9 cellular contexts compared by ENCODE assay signal in the genomic region with DNA sequence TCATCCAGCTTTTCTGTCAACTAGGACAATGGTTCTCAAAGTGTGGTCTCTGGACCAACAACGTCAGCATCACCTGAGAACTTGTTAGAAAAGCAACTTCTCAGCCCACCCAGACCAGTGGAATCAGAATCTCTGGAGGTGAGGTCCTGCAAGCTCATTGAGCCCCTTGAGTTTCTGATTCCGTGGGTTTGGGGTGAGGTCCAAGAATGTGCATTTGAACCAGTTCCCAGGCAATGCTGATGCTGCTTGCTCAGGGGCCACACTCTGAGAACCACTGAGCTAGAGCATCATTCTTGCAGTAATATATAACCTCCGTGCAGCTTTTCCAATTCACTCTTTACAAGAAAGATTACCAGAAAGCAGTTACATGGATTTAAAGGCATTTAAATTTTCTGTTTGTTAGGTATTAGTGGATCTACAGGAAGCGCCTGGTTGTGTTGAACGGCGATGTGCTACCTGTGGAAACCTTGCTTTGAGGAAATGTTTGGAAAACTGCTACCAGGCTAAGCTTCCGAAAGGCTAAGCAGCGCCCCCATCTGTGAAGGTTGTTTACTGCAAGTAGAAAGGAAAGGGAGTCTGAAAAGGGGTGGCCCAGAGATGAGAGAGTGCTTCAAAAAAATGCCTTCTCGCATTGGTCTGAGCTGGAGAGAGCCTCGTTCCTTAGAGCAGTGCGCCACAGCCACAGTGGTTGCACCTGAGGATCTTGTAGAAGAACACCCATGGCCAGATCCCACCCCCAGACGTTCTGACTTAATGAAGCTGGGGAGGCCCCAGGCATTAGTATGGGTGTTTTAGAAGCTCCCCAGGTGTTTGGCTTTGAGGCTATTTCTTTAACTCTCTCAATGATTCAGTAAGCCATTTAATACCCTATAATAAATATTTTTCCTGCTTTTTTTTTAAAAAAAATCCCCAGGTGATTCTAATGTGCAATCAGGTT. TPM values are rescaled to one million over a fixed set of nuclear protein-coding genes. Genes with fewer than 3 reads are reported as not detected.
A peak's percentile ranks its signal among the peaks of the same experiment; 100 is the strongest.
DNase-seq lines count a peak whose midpoint lies in the region; ATAC-seq and TF ChIP-seq lines count a peak whose summit lies in the region.
"Had no signal": no experiment of that assay in that cellular context is flagged by ENCODE, and none has a peak within 500 bp of the region (broad histone marks: within the 10 kb centered on the region; RNA-seq: fewer than 3 reads in every experiment).

No MANE protein-coding gene starts in this region.

- H3K27me3 ChIP-seq in MM.1S (replicated peaks; ENCODE audit: insufficient read depth, low read length) (no peaks in the 10 kb centered on the region), esophagus squamous epithelium (no peaks in the 10 kb centered on the region), neuronal stem cell (ENCODE audit: control insufficient read depth in 3 of 3, insufficient read depth in 3 of 3, low read depth in 1 of 3, low read length in 3 of 3) (no peaks in the 10 kb centered on the region)

- TF ChIP-seq CTCF in MM.1S (IDR thresholded peaks at IDR 0.05; ENCODE audit: low read length) (peak; percentile 84), WI38 (IDR thresholded peaks at IDR 0.05; ENCODE audit: low read depth, low read length) (peak; percentile 73), esophagus squamous epithelium (IDR thresholded peaks at IDR 0.05) (peak; percentile 23 to 69 (median 54))

- H3K27ac ChIP-seq in MM.1S (ENCODE audit: low read length) = no peak overlapping the region
- no peak overlapping the region for H3K27ac ChIP-seq in esophagus squamous epithelium
- no peak overlapping the region for H3K27ac ChIP-seq in neuronal stem cell (replicated peaks; ENCODE audit: low read length)

- no peak overlapping the region for H2BK120ac ChIP-seq in neuronal stem cell (ENCODE audit: low read depth, low read length)

- no peaks in the 10 kb centered on the region for H4K20me1 ChIP-seq in MM.1S (ENCODE audit: insufficient read depth, low read length)

- H3K4me2 ChIP-seq in MM.1S (ENCODE audit: low read depth, low read length) (no peak overlapping the region), neuronal stem cell (ENCODE audit: insufficient read depth, low read length, poor library complexity, severe bottlenecking) (no peak overlapping the region)

- H3K4me1 ChIP-seq in MM.1S (ENCODE audit: low read length) (peaks cover 18% of the 10 kb centered on the region), esophagus squamous epithelium (peaks cover 3 to 49% (median 18%) of the 10 kb centered on the region in 3 donors), neuronal stem cell (ENCODE audit: control insufficient read depth in 2 of 2, insufficient read depth in 1 of 2, low read depth in 1 of 2, low read length in 2 of 2) (peaks cover 9 to 11% of the 10 kb centered on the region in 2 donors)

- intact Hi-C loops in esophagus squamous epithelium (cut with DNase I) = loop anchor here (10.0 kb wide), 1 partner anchor 267 kb away; no protein-coding TSS in a partner anchor

- no peak overlapping the region for H3K4ac ChIP-seq in neuronal stem cell (ENCODE audit: low read length)

- H3K79me1 ChIP-seq in neuronal stem cell (ENCODE audit: low read depth, low read length) = no peaks in the 10 kb centered on the region

- H3K23ac ChIP-seq in neuronal stem cell (ENCODE audit: low read depth, low read length, poor library complexity) = no peak overlapping the region

- ATAC-seq in GM19467 (IDR thresholded peaks at IDR 0.05; ENCODE audit: unreplicated experiment) (no peak), GM21619 (IDR thresholded peaks at IDR 0.05; ENCODE audit: unreplicated experiment) (no peak)
- ATAC-seq: stimulated activated naive CD8-positive, alpha-beta T cell treated with anti-CD3 and anti-CD28 coated beads, Interleukin-15, amount 100 ng/mL, for 72 hours had no signal

- H3K9me2 ChIP-seq in MM.1S (replicated peaks; ENCODE audit: insufficient read depth, low read length) = no peaks in the 10 kb centered on the region

- H4K91ac ChIP-seq in neuronal stem cell (ENCODE audit: low read depth, low read length, poor library complexity) = no peak overlapping the region

- H2BK12ac ChIP-seq in neuronal stem cell (ENCODE audit: low read length) = no peak overlapping the region

- no peak overlapping the region for H2BK15ac ChIP-seq in neuronal stem cell (ENCODE audit: low read length)

- H3K36me3 ChIP-seq in MM.1S (replicated peaks; ENCODE audit: insufficient read depth, low read length) (0 out of 2 replicates have a peak, but pooled peaks cover 3% of the 10 kb centered on the region), esophagus squamous epithelium (peaks cover 0 to 34% (median 7%) of the 10 kb centered on the region in 3 donors), neuronal stem cell (replicated peaks in 1 of 2; ENCODE audit: control insufficient read depth in 2 of 2, insufficient read depth in 2 of 2, low read length in 2 of 2) (peaks cover 0 to 9% of the 10 kb centered on the region in 2 donors)

- H2BK5ac ChIP-seq in neuronal stem cell (ENCODE audit: low read length) = no peak overlapping the region

- DNase-seq in activated T-cell treated with anti-CD3 and anti-CD28 coated beads for 24 hours (ENCODE audit: low read depth) (peak; percentile 20), activated T-cell treated with anti-CD3 and anti-CD28 coated beads for 4 hours (no peak), MM.1S (peak; percentile 29), esophagus squamous epithelium (lab: John Stamatoyannopoulos, UW) (no peak), neuronal stem cell (ENCODE audit: low spot score) (peak; percentile 65)

- no peak overlapping the region for H3K14ac ChIP-seq in neuronal stem cell (ENCODE audit: low read length)

- H3F3A ChIP-seq in MM.1S (ENCODE audit: insufficient read depth, low read length) = peaks cover 19% of the 10 kb centered on the region

- no peak overlapping the region for H3K4me3 ChIP-seq in MM.1S (ENCODE audit: low read length)
- no peak overlapping the region for H3K4me3 ChIP-seq in WI38 (ENCODE audit: low read depth, low read length)
- H3K4me3 ChIP-seq in esophagus squamous epithelium = no peak overlapping the region
- no peak overlapping the region for H3K4me3 ChIP-seq in neuronal stem cell (ENCODE audit: low read length in 2 of 2)

- no peak for TF ChIP-seq POLR2A in esophagus squamous epithelium (IDR thresholded peaks at IDR 0.05)

- no peak overlapping the region for H4K8ac ChIP-seq in neuronal stem cell (ENCODE audit: low read depth, low read length)

- H3K9me3 ChIP-seq in MM.1S (replicated peaks; ENCODE audit: insufficient read depth, low read length) (no peaks in the 10 kb centered on the region), esophagus squamous epithelium (no peaks in the 10 kb centered on the region), neuronal stem cell (replicated peaks in 1 of 2; ENCODE audit: control insufficient read depth in 2 of 2, insufficient read depth in 1 of 2, low read depth in 1 of 2, low read length in 2 of 2) (no peaks in the 10 kb centered on the region)

- no peak overlapping the region for H3K9ac ChIP-seq in MM.1S (ENCODE audit: low read length)
- no peak overlapping the region for H3K9ac ChIP-seq in neuronal stem cell (ENCODE audit: low read depth, low read length, poor library complexity)

- peaks cover 35% of the 10 kb centered on the region for H3K79me2 ChIP-seq in MM.1S (ENCODE audit: low read length)

- H3K18ac ChIP-seq in neuronal stem cell (ENCODE audit: low read length) = no peak overlapping the region

- WGBS in esophagus squamous epithelium, 2 donors = 71 to 86% methylated on average over 8 to 12 of the region's 12 CpGs
- WGBS in neuronal stem cell (ENCODE audit: extremely low coverage in 2 of 2, insufficient read length in 2 of 2, insufficient replicate concordance in 1 of 2), 2 donors = no CpG with 5 or more reads among the region's 12 CpGs

- no peak overlapping the region for H2AK5ac ChIP-seq in neuronal stem cell (ENCODE audit: low read depth, low read length)

- H2AFZ ChIP-seq in MM.1S (ENCODE audit: low read length) (no peak overlapping the region), neuronal stem cell (ENCODE audit: low read length) (no peak overlapping the region)

RNA-seq across cellular contexts. Expression of gene RLBP1, which starts 50.0 kb away (rescaled TPM):
- not detected for total RNA-seq in esophagus squamous epithelium
- 1.2 TPM for polyA plus RNA-seq in neuronal stem cell (2013, experiment 1 of 2)
- polyA plus RNA-seq in neuronal stem cell (2013, experiment 2 of 2) = 1.0 TPM

Comparison
In these comparisons a context has a peak if more than half of its experiments do, and no peak if none do; other contexts are left out.
1. DNase-seq: peak in activated T-cell treated with anti-CD3 and anti-CD28 coated beads for 24 hours (single experiment), MM.1S (single experiment) and neuronal stem cell (single experiment); none in activated T-cell treated with anti-CD3 and anti-CD28 coated beads for 4 hours (single experiment) and esophagus squamous epithelium (single experiment).
2. Peak in every context shown above with its lines, with median percentiles within 50 percentile points of each other: CTCF ChIP-seq.